12 cellular contexts compared by ENCODE assay signal in genomic region chr3:183581496-183582155, GRCh38.
A peak's percentile ranks its signal among the peaks of the same experiment; 100 is the strongest.
DNase-seq lines count a peak whose midpoint lies in the region; TF ChIP-seq lines count a peak whose summit lies in the region.
"Had no signal": no experiment of that assay in that cellular context is flagged by ENCODE, and none has a peak within 500 bp of the region (broad histone marks: within the 10 kb centered on the region; RNA-seq: fewer than 3 reads in every experiment).

No MANE protein-coding gene starts in this region.

- H4K20me1 ChIP-seq in OCI-LY1 (ENCODE audit: insufficient read depth, low read length) = no peaks in the 10 kb centered on the region

- DNase-seq in Ammon's horn (ENCODE audit: low spot score) = peak; percentile 63
- peak; percentile 57 for DNase-seq in foreskin melanocyte
- DNase-seq in pons (ENCODE audit: low spot score) = peak; percentile 90
- no peak for DNase-seq in COR-L47 (lab: John Stamatoyannopoulos, UW)
- no peak for DNase-seq in amniotic stem cell (lab: John Stamatoyannopoulos, UW)
- no peak for DNase-seq in stimulated activated CD4-positive, alpha-beta T cell treated with anti-CD3 and anti-CD28 coated beads, Interleukin-1b, Interleukin-23, amount 100 ng/mL, for 48 hours
- DNase-seq: NCI-H1930, NCI-H2171 treated with DMSO at 0.1 percent for 48 hours, NCI-H510A, NCI-H82, SHP77 had no signal

- no peak overlapping the region for H2AFZ ChIP-seq in OCI-LY1 (ENCODE audit: low read length)

- H3K36me3 ChIP-seq in OCI-LY1 (ENCODE audit: insufficient read depth, low read length) = no peaks in the 10 kb centered on the region

- H3K4me3 ChIP-seq in OCI-LY1 (ENCODE audit: low read depth, low read length, poor library complexity, severe bottlenecking) = no peak overlapping the region

- H3K4me2 ChIP-seq in OCI-LY1 (ENCODE audit: low read length) = peak overlapping the region; percentile 11; the same call in 1 of the 2 replicates

- no peak for TF ChIP-seq CTCF in OCI-LY1 (IDR thresholded peaks at IDR 0.05; ENCODE audit: low read length)

- H3F3A ChIP-seq in OCI-LY1 (ENCODE audit: insufficient read depth, low read length) = peaks cover 10% of the 10 kb centered on the region; the same call in 1 of the 2 replicates

- H3K9me2 ChIP-seq in OCI-LY1 (ENCODE audit: low read depth, low read length) = no peaks in the 10 kb centered on the region

- peaks cover 96% of the 10 kb centered on the region for H3K4me1 ChIP-seq in OCI-LY1 (ENCODE audit: insufficient read depth, low read length, severe bottlenecking)

- no peaks in the 10 kb centered on the region for H3K79me2 ChIP-seq in OCI-LY1 (ENCODE audit: insufficient read depth, low read length)

- peak overlapping the region; percentile 89 for H3K27ac ChIP-seq in OCI-LY1 (ENCODE audit: low read depth, low read length, poor library complexity, severe bottlenecking)

- no peaks in the 10 kb centered on the region for H3K27me3 ChIP-seq in OCI-LY1 (ENCODE audit: insufficient read depth, low read length)

- no peaks in the 10 kb centered on the region for H3K9me3 ChIP-seq in OCI-LY1 (ENCODE audit: low read length)

- H3K9ac ChIP-seq in OCI-LY1 (ENCODE audit: low read length) = peak overlapping the region; percentile 31

Comparison
In these comparisons a context has a peak if more than half of its experiments do, and no peak if none do; other contexts are left out.
1. DNase-seq: peak in Ammon's horn (single experiment), foreskin melanocyte (single experiment) and pons (single experiment); none in COR-L47 (single experiment), amniotic stem cell (single experiment) and stimulated activated CD4-positive, alpha-beta T cell treated with anti-CD3 and anti-CD28 coated beads, Interleukin-1b, Interleukin-23, amount 100 ng/mL, for 48 hours (single experiment).